ENCODE assay signal across 8 cellular contexts in genomic region chr4:121072836-121073362, GRCh38. TPM values are rescaled to one million over a fixed set of nuclear protein-coding genes. Genes with fewer than 3 reads are reported as not detected.
DNase-seq lines count a peak whose midpoint lies in the region; ATAC-seq and TF ChIP-seq lines count a peak whose summit lies in the region.

No MANE protein-coding gene starts in this region.

- H3K9ac ChIP-seq in iPS-20b (ENCODE audit: low read depth, low read length) = peak overlapping the region; percentile 62; the same call in 1 of the 2 replicates

- H3K9me3 ChIP-seq in iPS-20b (ENCODE audit: insufficient read depth, low read depth, low read length) = no peaks in the 10 kb centered on the region
- H3K9me3 ChIP-seq in spleen = no peaks in the 10 kb centered on the region

- TF ChIP-seq POLR2A in spleen (IDR thresholded peaks at IDR 0.05) = no peak

- peaks cover 3% of the 10 kb centered on the region for H3K36me3 Mint-ChIP-seq in activated naive CD8-positive, alpha-beta T cell

- peaks cover 28% of the 10 kb centered on the region for H3K4me1 Mint-ChIP-seq in activated naive CD8-positive, alpha-beta T cell (ENCODE audit: low read depth)

- no peak overlapping the region for H3K27ac Mint-ChIP-seq in activated naive CD8-positive, alpha-beta T cell

- 2 to 8% (median 2%) methylated on average over 27 of the region's 27 CpGs for WGBS in spleen, 5 donors

- intact Hi-C loops in spleen (cut with DNase I; ENCODE audit: low total_unique reads) = no loop called here

- H3K4me3 ChIP-seq in iPS-20b (ENCODE audit: low read length) (peak overlapping the region; percentile 89), spleen (peak overlapping the region in 6 of 8 donors; percentile 20 to 73 (median 46))

- no peaks in the 10 kb centered on the region for H3K9me3 Mint-ChIP-seq in activated naive CD8-positive, alpha-beta T cell (ENCODE audit: low read depth)

- H3K4me3 Mint-ChIP-seq in activated naive CD8-positive, alpha-beta T cell = peak overlapping the region; percentile 91

- H3K36me3 ChIP-seq in iPS-20b (ENCODE audit: insufficient read depth, low read depth, low read length) = no peaks in the 10 kb centered on the region
- H3K36me3 ChIP-seq in spleen = no peaks in the 10 kb centered on the region

- H3K27ac ChIP-seq in iPS-20b (ENCODE audit: low read length) = no peak overlapping the region
- H3K27ac ChIP-seq in spleen = no peak overlapping the region

- H3K4me1 ChIP-seq in iPS-20b (ENCODE audit: insufficient read depth, low read length) = peaks cover 7% of the 10 kb centered on the region; the same call in 1 of the 2 replicates
- peaks cover 4 to 31% (median 23%) of the 10 kb centered on the region in 6 donors for H3K4me1 ChIP-seq in spleen

- H3K27me3 Mint-ChIP-seq in activated naive CD8-positive, alpha-beta T cell = peaks cover 28% of the 10 kb centered on the region

- peaks cover 68% of the 10 kb centered on the region for H3K27me3 ChIP-seq in iPS-20b (ENCODE audit: insufficient read depth, low read length)
- peaks cover 0 to 91% (median 47%) of the 10 kb centered on the region in 7 donors for H3K27me3 ChIP-seq in spleen (replicated peaks in 1 of 7)

- no peak for TF ChIP-seq CTCF in spleen (IDR thresholded peaks at IDR 0.05 in 8 of 11, conservative IDR thresholded peaks at IDR 0.05 in 3 of 11)
- no peak for TF ChIP-seq CTCF in omental fat pad (IDR thresholded peaks at IDR 0.05)

- ATAC-seq in HG03378 (IDR thresholded peaks at IDR 0.05; ENCODE audit: unreplicated experiment) (no peak), omental fat pad (ENCODE audit: low FRiP score) (no peak), HG03025 (IDR thresholded peaks at IDR 0.05; ENCODE audit: low FRiP score, unreplicated experiment) (no peak)

- peak; percentile 56 for DNase-seq in activated CD8-positive, alpha-beta memory T cell treated with anti-CD3 and anti-CD28 coated beads, Interleukin-2, amount 50 U/mL, for 48 hours
- no peak for DNase-seq in activated CD8-positive, alpha-beta memory T cell treated with anti-CD3 and anti-CD28 coated beads, Interleukin-2, amount 50 U/mL, for 4 hours
- DNase-seq in spleen (no peak), omental fat pad (ENCODE audit: low spot score) (no peak)

RNA-seq across cellular contexts. Expression of gene NDNF, which starts 0.6 kb away (rescaled TPM):
- total RNA-seq in spleen (under 1 TPM in 4 of 7 donors, not detected in 3; 0.20 to 0.82 (median 0.33) TPM), omental fat pad (1 to 10 TPM in 3 of 4 donors, under 1 TPM in 1; 0.84 to 9.3 (median 1.5) TPM)
- under 1 TPM; 0.03 to 0.15 (median 0.08) TPM for polyA plus RNA-seq in spleen
